10 cellular contexts compared by ENCODE assay signal in the genomic region with DNA sequence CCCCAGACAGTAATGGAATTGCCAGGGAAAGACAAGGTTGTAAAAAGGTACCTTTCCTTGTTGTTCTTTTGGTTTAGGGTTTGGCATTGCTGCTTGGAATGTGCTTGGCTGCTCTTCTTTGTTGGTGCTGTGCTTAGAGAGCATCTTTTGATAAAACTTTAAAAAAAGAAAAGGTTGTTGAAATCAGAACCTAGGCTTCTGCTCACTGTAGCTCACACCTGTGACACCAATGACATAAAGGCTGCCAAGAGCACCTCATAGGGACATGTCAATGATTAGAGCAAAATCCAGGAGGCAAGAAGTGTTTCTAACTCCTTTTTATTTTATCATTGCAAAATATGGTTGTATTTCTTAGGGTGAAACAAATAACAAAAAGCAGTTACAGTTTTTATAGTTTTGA. TPM values are rescaled to one million over a fixed set of nuclear protein-coding genes. Genes with fewer than 3 reads are reported as not detected.
"Had no signal": no experiment of that assay in that cellular context is flagged by ENCODE, and none has a peak within 500 bp of the region (broad histone marks: within the 10 kb centered on the region; RNA-seq: fewer than 3 reads in every experiment).

No MANE protein-coding gene starts in this region.

- DNase-seq: GM23248, GOT3, H7, HFFc6, IMR-90 had no signal

- H3K4me3 ChIP-seq: GM23248, HAP-1, K562 had no signal

- H3K9me3 ChIP-seq: HAP-1 had no signal

- ATAC-seq: HCT116, K562 had no signal

- H3K9ac ChIP-seq: GM23248 had no signal

- H3K27ac ChIP-seq: GM23248 had no signal

RNA-seq across cellular contexts. Expression of gene CLEC20A, which starts 28.9 kb away (rescaled TPM):
- total RNA-seq: GM23248, H4, H7, HFFc6, HT-29, IMR-90, K562 had no signal

RNA-seq across cellular contexts. Expression of gene TEX35, which starts 45.1 kb away (rescaled TPM):
- total RNA-seq: GM23248, H4, H7, HT-29, IMR-90, K562 had no signal
